In the genomic region with DNA sequence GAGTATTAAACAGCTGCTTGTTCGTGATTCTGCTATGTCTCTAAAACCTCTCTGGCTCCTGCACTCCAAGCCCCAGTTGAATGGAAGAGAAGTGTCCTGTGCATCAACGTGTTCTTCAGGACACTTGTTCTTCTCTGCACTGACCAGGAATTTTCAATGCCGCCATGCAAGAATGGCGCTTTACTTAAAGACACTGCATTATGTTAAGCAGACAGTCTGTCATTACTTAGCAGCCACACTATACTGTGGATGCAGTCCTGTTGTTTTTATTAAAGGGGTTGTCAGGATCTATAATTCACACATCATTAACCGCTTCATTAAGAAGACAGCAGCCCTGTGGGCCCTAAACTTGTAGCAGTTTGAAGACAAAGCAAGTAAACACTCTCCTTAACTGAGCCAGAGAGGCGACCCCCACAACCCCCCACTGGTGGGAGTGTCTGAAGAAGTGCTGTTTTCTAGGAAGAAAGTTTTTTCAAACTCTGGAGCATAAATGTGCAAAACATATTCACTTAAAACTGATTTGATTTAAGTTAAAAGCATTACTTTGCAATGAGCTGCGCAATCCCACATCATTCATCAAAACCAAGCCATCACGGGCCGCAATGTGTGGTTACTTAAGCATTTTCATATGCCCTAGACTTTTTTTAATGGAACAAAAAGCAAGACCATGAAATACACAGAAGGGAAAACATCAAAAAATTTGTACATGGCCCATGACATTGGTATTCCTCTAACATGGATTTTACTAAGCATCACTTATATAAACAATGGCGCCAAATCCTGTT, we compare ENCODE assay signal across 2 cellular contexts.
TF ChIP-seq lines count a peak whose summit lies in the region.

No MANE protein-coding gene starts in this region.

TF ChIP-seq in HepG2, 621 proteins besides CTCF, POLR2A, EP300 and RAD21:
- TF ChIP-seq, protein P1, sequence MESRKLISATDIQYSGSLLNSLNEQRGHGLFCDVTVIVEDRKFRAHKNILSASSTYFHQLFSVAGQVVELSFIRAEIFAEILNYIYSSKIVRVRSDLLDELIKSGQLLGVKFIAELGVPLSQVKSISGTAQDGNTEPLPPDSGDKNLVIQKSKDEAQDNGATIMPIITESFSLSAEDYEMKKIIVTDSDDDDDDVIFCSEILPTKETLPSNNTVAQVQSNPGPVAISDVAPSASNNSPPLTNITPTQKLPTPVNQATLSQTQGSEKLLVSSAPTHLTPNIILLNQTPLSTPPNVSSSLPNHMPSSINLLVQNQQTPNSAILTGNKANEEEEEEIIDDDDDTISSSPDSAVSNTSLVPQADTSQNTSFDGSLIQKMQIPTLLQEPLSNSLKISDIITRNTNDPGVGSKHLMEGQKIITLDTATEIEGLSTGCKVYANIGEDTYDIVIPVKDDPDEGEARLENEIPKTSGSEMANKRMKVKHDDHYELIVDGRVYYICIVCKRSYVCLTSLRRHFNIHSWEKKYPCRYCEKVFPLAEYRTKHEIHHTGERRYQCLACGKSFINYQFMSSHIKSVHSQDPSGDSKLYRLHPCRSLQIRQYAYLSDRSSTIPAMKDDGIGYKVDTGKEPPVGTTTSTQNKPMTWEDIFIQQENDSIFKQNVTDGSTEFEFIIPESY (CRISPR knock-in tag; IDR thresholded peaks at IDR 0.05), result peak; percentile 49; the same call in 1 of the 2 replicates
- TF ChIP-seq ZNF761 (CRISPR knock-in tag; conservative IDR thresholded peaks at IDR 0.05), result no peak
- TF ChIP-seq TFAP4 (IDR thresholded peaks at IDR 0.05; ENCODE audit: borderline replicate concordance, low read depth), result 0 out of 2 replicates have a peak, but pooled peaks have one; percentile 22

TF ChIP-seq in H1, 55 proteins besides CTCF, POLR2A, EP300 and RAD21:
- TF ChIP-seq CHD1 (IDR thresholded peaks at IDR 0.05; ENCODE audit: low read depth, low read length) (no peak), TCF12 (IDR thresholded peaks at IDR 0.05; ENCODE audit: low read depth, low read length) (no peak), EGR1 (IDR thresholded peaks at IDR 0.05; ENCODE audit: borderline replicate concordance, low read depth, low read length) (no peak), YY1 (IDR thresholded peaks at IDR 0.05; ENCODE audit: low read depth, low read length) (no peak), RXRA (IDR thresholded peaks at IDR 0.05; ENCODE audit: insufficient read depth, low read depth, low read length) (no peak), E2F6 (IDR thresholded peaks at IDR 0.05) (no peak), CHD2 (IDR thresholded peaks at IDR 0.05; ENCODE audit: low read length) (no peak), SRF (IDR thresholded peaks at IDR 0.05; ENCODE audit: low read depth, low read length) (no peak), FOSL1 (IDR thresholded peaks at IDR 0.05; ENCODE audit: insufficient read depth, low read depth, low read length) (no peak), RNF2 (IDR thresholded peaks at IDR 0.05; ENCODE audit: borderline replicate concordance, low read depth, low read length, missing control alignments, poor library complexity, severe bottlenecking) (no peak), KDM4A (IDR thresholded peaks at IDR 0.05; ENCODE audit: low read depth, low read length, severe bottlenecking) (no peak)
